8 cellular contexts compared by ENCODE assay signal in genomic region chr1:145859491-145860159, GRCh38. TPM values are rescaled to one million over a fixed set of nuclear protein-coding genes. Genes with fewer than 3 reads are reported as not detected.
DNase-seq lines count a peak whose midpoint lies in the region; ATAC-seq, FAIRE-seq and TF ChIP-seq lines count a peak whose summit lies in the region.

No MANE protein-coding gene starts in this region.

- H3K27ac Mint-ChIP-seq in WTC11 = peak overlapping the region; percentile 92

- H3K9me3 Mint-ChIP-seq in WTC11 = peaks cover 5% of the 10 kb centered on the region

- peak overlapping the region; percentile 74 to 77 for H3K4me3 ChIP-seq in cardiac fibroblast (replicated peaks in 1 of 2; ENCODE audit: low read depth in 2 of 2, low read length in 2 of 2)

- peak overlapping the region; percentile 98 for H3K4me3 Mint-ChIP-seq in WTC11

- ATAC-seq in GM18868 (IDR thresholded peaks at IDR 0.05; ENCODE audit: unreplicated experiment) (peak; percentile 75), HG03103 (IDR thresholded peaks at IDR 0.05; ENCODE audit: low read depth, unreplicated experiment) (peak; percentile 61), WTC11 (peak; percentile 74)

- peaks cover 35% of the 10 kb centered on the region for H3K36me3 Mint-ChIP-seq in WTC11

- CTCF ChIA-PET in WTC11 (lab: Charles Lee) = interaction anchor here (0.6 to 5.3 kb wide), 20 partner anchors 13 to 188 kb away, joined by 3 to 254 read pairs (median 10); partner anchors contain the start of genes ANKRD34A, ANKRD35, ITGA10 and LIX1L

- peak; percentile 81 for FAIRE-seq in islet of Langerhans (lab: Jason Lieb, UNC)

- in situ Hi-C loops in ACHN (cut with HindIII; ENCODE audit: low pct_ligation_motif_present, low pct_unique_long_range_greater_than_20kb, low sequenced_read_pairs) = no loop called here

- DNase-seq in ACHN (peak; percentile 92), NCI-H2196 treated with DMSO at 0.1 percent for 48 hours (lab: John Stamatoyannopoulos, UW; ENCODE audit: unreplicated experiment) (peak; percentile 77), WTC11 (ENCODE audit: low spot score) (peak; percentile 89), cardiac fibroblast (ENCODE audit: low read depth in 2 of 2) (peak; percentile 86 to 93)
- peak; percentile 73 for DNase-seq in stimulated activated CD4-positive, alpha-beta T cell treated with anti-CD3 and anti-CD28 coated beads, Interleukin-12 subunit alpha, Interleukin-12 subunit beta, amount 100 ng/mL, for 4 hours

- no peaks in the 10 kb centered on the region for H3K27me3 Mint-ChIP-seq in WTC11 (ENCODE audit: low read depth)

- no peak for TF ChIP-seq CTCF in WTC11 (IDR thresholded peaks at IDR 0.05)
- peak; percentile 12 for TF ChIP-seq CTCF in cardiac fibroblast (IDR thresholded peaks at IDR 0.05; ENCODE audit: low read depth, low read length)

- POLR2A ChIA-PET in WTC11 (lab: Charles Lee) = interaction anchor here (0.6 to 3.1 kb wide), 19 partner anchors 10 to 192 kb away, joined by 3 to 48 read pairs (median 10); partner anchors contain the start of genes ANKRD34A, ANKRD35, LIX1L and NUDT17

- H3K4me1 Mint-ChIP-seq in WTC11 = peaks cover 17% of the 10 kb centered on the region

TF ChIP-seq in WTC11, 78 proteins besides CTCF, POLR2A, EP300 and RAD21:
- TF ChIP-seq IRF2 (CRISPR knock-in tag; IDR thresholded peaks at IDR 0.05; ENCODE audit: borderline replicate concordance, low read depth) (no peak), SP1 (CRISPR knock-in tag; conservative IDR thresholded peaks at IDR 0.05) (peak; percentile 3), PRDM15 (CRISPR knock-in tag; IDR thresholded peaks at IDR 0.05) (peak; percentile 34; the same call in 1 of the 2 replicates), HMGXB4 (CRISPR knock-in tag; IDR thresholded peaks at IDR 0.05) (peak; percentile 73; the same call in 1 of the 2 replicates), ARID4B (CRISPR knock-in tag; IDR thresholded peaks at IDR 0.05; ENCODE audit: borderline replicate concordance) (0 out of 2 replicates have a peak, but pooled peaks have one; percentile 12), E2F5 (CRISPR knock-in tag; IDR thresholded peaks at IDR 0.05) (0 out of 2 replicates have a peak, but pooled peaks have one; percentile 73), ZSCAN18 (CRISPR knock-in tag; IDR thresholded peaks at IDR 0.05) (no peak)
TF ChIP-seq in WTC11: peak in this region for 5.

RNA-seq across cellular contexts. Expression of gene PIAS3, which starts 0.7 kb away (rescaled TPM):
- 44.9 to 52.4 TPM (median 49.6 TPM) in 3 replicates for total RNA-seq in WTC11 (2021)

RNA-seq across cellular contexts. Expression of gene NUDT17, which starts 14.2 kb away (rescaled TPM):
- total RNA-seq in WTC11 (2021) = 2.7 to 3.5 TPM (median 3.3 TPM) in 3 replicates

RNA-seq across cellular contexts. Expression of gene ANKRD35, which starts 26.0 kb away (rescaled TPM):
- total RNA-seq in WTC11 (2021) = 2.7 to 3.2 TPM (median 2.9 TPM) in 3 replicates

RNA-seq across cellular contexts. Expression of gene POLR3C, which starts 35.6 kb away (rescaled TPM):
- 20.2 to 24.9 TPM (median 22.7 TPM) in 3 replicates for total RNA-seq in WTC11 (2021)

RNA-seq across cellular contexts. Expression of gene RNF115, which starts 35.7 kb away (rescaled TPM):
- total RNA-seq in WTC11 (2021) = 8.1 to 9.2 TPM (median 9.0 TPM) in 3 replicates

Comparison
In these comparisons a context has a peak if more than half of its experiments do, and no peak if none do; other contexts are left out.
1. Peak in every context shown above with its lines: DNase-seq, ATAC-seq and H3K4me3 ChIP-seq.